ENCODE assay signal across 1 cellular context in genomic region chr1:37793773-37794371, GRCh38.
A peak's percentile ranks its signal among the peaks of the same experiment; 100 is the strongest.
TF ChIP-seq lines count a peak whose summit lies in the region.

A gene with protein sequence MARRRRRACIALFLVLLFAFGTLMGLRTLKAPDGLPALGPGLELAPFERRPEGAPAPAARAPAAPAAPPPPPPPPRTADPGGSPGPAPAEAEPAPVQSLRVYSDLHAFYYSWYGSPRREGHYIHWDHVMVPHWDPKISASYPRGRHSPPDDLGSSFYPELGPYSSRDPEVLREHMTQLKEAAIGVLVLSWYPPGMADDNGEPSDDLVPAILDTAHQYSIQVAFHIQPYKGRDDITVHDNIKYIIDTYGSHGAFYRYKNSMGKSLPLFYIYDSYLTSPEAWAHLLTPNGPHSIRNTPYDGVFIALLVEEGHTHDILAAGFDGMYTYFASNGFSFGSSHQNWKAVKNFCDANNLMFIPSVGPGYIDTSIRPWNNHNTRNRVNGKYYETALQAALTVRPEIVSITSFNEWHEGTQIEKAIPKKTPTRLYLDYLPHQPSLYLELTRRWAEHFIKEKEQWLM (plus strand): TSS chr1:37793847. CDS start chr1:37794183, 336 bp downstream.

TF ChIP-seq in K562, 482 proteins besides CTCF, POLR2A, EP300 and RAD21 (continued from another document and continues in another):
- TF ChIP-seq NFIX (CRISPR knock-in tag; IDR thresholded peaks at IDR 0.05; ENCODE audit: low read depth), result no peak
- no peak for TF ChIP-seq HDAC3 (IDR thresholded peaks at IDR 0.05; ENCODE audit: borderline replicate concordance, partially characterized antibody)
- no peak for TF ChIP-seq ZBTB7A (IDR thresholded peaks at IDR 0.05; ENCODE audit: borderline replicate concordance, control insufficient read depth, low read depth, low read length)
- TF ChIP-seq, protein P1, sequence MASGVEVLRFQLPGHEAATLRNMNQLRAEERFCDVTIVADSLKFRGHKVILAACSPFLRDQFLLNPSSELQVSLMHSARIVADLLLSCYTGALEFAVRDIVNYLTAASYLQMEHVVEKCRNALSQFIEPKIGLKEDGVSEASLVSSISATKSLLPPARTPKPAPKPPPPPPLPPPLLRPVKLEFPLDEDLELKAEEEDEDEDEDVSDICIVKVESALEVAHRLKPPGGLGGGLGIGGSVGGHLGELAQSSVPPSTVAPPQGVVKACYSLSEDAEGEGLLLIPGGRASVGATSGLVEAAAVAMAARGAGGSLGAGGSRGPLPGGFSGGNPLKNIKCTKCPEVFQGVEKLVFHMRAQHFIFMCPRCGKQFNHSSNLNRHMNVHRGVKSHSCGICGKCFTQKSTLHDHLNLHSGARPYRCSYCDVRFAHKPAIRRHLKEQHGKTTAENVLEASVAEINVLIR (CRISPR knock-in tag; IDR thresholded peaks at IDR 0.05), result no peak
- TF ChIP-seq NR2C2 (CRISPR knock-in tag; IDR thresholded peaks at IDR 0.05), result no peak
- TF ChIP-seq NR2C2 (tag; IDR thresholded peaks at IDR 0.05), result no peak
- TF ChIP-seq, protein P2, sequence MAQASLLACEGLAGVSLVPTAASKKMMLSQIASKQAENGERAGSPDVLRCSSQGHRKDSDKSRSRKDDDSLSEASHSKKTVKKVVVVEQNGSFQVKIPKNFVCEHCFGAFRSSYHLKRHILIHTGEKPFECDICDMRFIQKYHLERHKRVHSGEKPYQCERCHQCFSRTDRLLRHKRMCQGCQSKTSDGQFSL (CRISPR knock-in tag; IDR thresholded peaks at IDR 0.05), result peak; percentile 59
- TF ChIP-seq, protein P2 (tag; IDR thresholded peaks at IDR 0.05), result no peak
- no peak for TF ChIP-seq MAFF (IDR thresholded peaks at IDR 0.05; ENCODE audit: low read length)
- TF ChIP-seq CHD2 (IDR thresholded peaks at IDR 0.05; ENCODE audit: low read depth, low read length), result no peak
- TF ChIP-seq GABPB1 (CRISPR knock-in tag; IDR thresholded peaks at IDR 0.05), result 0 out of 2 replicates have a peak, but pooled peaks have one; percentile 5
- no peak for TF ChIP-seq KDM5B (IDR thresholded peaks at IDR 0.05; ENCODE audit: insufficient replicate concordance, low read depth, low read length)
- TF ChIP-seq ZNF785 (CRISPR knock-in tag; IDR thresholded peaks at IDR 0.05), result no peak
- no peak for TF ChIP-seq ZNF232 (CRISPR knock-in tag; IDR thresholded peaks at IDR 0.05)
- TF ChIP-seq NONO (IDR thresholded peaks at IDR 0.05; ENCODE audit: low read depth in 2 of 2, low read length in 1 of 2), result peak in 1 of 2 experiments; percentile 71; a peak in 1 of 4 replicates
- TF ChIP-seq MLX (CRISPR knock-in tag; conservative IDR thresholded peaks at IDR 0.05), result no peak
- TF ChIP-seq HMBOX1 (IDR thresholded peaks at IDR 0.05), result no peak
- TF ChIP-seq, protein P3, sequence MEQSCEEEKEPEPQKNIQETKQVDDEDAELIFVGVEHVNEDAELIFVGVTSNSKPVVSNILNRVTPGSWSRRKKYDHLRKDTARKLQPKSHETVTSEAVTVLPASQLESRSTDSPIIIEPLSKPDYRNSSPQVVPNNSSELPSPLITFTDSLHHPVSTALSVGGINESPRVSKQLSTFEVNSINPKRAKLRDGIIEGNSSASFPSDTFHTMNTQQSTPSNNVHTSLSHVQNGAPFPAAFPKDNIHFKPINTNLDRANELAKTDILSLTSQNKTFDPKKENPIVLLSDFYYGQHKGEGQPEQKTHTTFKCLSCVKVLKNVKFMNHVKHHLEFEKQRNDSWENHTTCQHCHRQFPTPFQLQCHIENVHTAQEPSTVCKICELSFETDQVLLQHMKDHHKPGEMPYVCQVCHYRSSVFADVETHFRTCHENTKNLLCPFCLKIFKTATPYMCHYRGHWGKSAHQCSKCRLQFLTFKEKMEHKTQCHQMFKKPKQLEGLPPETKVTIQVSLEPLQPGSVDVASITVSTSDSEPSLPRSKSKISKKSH (CRISPR knock-in tag; IDR thresholded peaks at IDR 0.05), result no peak
- peak; percentile 29; the same call in 1 of the 2 replicates for TF ChIP-seq ATF7 (IDR thresholded peaks at IDR 0.05)
- TF ChIP-seq SRSF9 (IDR thresholded peaks at IDR 0.05; ENCODE audit: borderline replicate concordance, low read depth, low read length), result no peak
- TF ChIP-seq, protein P4, sequence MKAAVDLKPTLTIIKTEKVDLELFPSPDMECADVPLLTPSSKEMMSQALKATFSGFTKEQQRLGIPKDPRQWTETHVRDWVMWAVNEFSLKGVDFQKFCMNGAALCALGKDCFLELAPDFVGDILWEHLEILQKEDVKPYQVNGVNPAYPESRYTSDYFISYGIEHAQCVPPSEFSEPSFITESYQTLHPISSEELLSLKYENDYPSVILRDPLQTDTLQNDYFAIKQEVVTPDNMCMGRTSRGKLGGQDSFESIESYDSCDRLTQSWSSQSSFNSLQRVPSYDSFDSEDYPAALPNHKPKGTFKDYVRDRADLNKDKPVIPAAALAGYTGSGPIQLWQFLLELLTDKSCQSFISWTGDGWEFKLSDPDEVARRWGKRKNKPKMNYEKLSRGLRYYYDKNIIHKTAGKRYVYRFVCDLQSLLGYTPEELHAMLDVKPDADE (conservative IDR thresholded peaks at IDR 0.05; ENCODE audit: control insufficient read depth, low read depth, low read length), result 0 out of 2 replicates have a peak, but pooled peaks have one; percentile 10
- TF ChIP-seq, protein P5, sequence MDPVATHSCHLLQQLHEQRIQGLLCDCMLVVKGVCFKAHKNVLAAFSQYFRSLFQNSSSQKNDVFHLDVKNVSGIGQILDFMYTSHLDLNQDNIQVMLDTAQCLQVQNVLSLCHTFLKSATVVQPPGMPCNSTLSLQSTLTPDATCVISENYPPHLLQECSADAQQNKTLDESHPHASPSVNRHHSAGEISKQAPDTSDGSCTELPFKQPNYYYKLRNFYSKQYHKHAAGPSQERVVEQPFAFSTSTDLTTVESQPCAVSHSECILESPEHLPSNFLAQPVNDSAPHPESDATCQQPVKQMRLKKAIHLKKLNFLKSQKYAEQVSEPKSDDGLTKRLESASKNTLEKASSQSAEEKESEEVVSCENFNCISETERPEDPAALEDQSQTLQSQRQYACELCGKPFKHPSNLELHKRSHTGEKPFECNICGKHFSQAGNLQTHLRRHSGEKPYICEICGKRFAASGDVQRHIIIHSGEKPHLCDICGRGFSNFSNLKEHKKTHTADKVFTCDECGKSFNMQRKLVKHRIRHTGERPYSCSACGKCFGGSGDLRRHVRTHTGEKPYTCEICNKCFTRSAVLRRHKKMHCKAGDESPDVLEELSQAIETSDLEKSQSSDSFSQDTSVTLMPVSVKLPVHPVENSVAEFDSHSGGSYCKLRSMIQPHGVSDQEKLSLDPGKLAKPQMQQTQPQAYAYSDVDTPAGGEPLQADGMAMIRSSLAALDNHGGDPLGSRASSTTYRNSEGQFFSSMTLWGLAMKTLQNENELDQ (CRISPR knock-in tag; IDR thresholded peaks at IDR 0.05; ENCODE audit: borderline replicate concordance), result no peak
- TF ChIP-seq CC2D1A (IDR thresholded peaks at IDR 0.05), result no peak
- TF ChIP-seq, protein P6, sequence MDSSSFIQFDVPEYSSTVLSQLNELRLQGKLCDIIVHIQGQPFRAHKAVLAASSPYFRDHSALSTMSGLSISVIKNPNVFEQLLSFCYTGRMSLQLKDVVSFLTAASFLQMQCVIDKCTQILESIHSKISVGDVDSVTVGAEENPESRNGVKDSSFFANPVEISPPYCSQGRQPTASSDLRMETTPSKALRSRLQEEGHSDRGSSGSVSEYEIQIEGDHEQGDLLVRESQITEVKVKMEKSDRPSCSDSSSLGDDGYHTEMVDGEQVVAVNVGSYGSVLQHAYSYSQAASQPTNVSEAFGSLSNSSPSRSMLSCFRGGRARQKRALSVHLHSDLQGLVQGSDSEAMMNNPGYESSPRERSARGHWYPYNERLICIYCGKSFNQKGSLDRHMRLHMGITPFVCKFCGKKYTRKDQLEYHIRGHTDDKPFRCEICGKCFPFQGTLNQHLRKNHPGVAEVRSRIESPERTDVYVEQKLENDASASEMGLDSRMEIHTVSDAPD (CRISPR knock-in tag; IDR thresholded peaks at IDR 0.05), result no peak
- peak; percentile 51; the same call in 1 of the 2 replicates for TF ChIP-seq L3MBTL2 (IDR thresholded peaks at IDR 0.05)
- TF ChIP-seq, protein P7, sequence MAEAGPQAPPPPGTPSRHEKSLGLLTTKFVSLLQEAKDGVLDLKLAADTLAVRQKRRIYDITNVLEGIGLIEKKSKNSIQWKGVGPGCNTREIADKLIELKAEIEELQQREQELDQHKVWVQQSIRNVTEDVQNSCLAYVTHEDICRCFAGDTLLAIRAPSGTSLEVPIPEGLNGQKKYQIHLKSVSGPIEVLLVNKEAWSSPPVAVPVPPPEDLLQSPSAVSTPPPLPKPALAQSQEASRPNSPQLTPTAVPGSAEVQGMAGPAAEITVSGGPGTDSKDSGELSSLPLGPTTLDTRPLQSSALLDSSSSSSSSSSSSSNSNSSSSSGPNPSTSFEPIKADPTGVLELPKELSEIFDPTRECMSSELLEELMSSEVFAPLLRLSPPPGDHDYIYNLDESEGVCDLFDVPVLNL (CRISPR knock-in tag; IDR thresholded peaks at IDR 0.05; ENCODE audit: low read depth), result no peak
- peak; percentile 56 for TF ChIP-seq POLR2G (IDR thresholded peaks at IDR 0.05; ENCODE audit: low read depth, low read length)
- TF ChIP-seq RNF2 (IDR thresholded peaks at IDR 0.05), result no peak
- TF ChIP-seq ZNF165 (CRISPR knock-in tag; IDR thresholded peaks at IDR 0.05; ENCODE audit: borderline replicate concordance), result no peak
- TF ChIP-seq, protein P8, sequence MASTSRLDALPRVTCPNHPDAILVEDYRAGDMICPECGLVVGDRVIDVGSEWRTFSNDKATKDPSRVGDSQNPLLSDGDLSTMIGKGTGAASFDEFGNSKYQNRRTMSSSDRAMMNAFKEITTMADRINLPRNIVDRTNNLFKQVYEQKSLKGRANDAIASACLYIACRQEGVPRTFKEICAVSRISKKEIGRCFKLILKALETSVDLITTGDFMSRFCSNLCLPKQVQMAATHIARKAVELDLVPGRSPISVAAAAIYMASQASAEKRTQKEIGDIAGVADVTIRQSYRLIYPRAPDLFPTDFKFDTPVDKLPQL (IDR thresholded peaks at IDR 0.05; ENCODE audit: extremely low read depth, insufficient read length), result no peak
- TF ChIP-seq TFAP4 (CRISPR knock-in tag; IDR thresholded peaks at IDR 0.05; ENCODE audit: borderline replicate concordance), result peak; percentile 43; the same call in 1 of the 2 replicates
- no peak for TF ChIP-seq CREBBP (IDR thresholded peaks at IDR 0.05; ENCODE audit: low read depth, low read length)
- TF ChIP-seq, protein P9, sequence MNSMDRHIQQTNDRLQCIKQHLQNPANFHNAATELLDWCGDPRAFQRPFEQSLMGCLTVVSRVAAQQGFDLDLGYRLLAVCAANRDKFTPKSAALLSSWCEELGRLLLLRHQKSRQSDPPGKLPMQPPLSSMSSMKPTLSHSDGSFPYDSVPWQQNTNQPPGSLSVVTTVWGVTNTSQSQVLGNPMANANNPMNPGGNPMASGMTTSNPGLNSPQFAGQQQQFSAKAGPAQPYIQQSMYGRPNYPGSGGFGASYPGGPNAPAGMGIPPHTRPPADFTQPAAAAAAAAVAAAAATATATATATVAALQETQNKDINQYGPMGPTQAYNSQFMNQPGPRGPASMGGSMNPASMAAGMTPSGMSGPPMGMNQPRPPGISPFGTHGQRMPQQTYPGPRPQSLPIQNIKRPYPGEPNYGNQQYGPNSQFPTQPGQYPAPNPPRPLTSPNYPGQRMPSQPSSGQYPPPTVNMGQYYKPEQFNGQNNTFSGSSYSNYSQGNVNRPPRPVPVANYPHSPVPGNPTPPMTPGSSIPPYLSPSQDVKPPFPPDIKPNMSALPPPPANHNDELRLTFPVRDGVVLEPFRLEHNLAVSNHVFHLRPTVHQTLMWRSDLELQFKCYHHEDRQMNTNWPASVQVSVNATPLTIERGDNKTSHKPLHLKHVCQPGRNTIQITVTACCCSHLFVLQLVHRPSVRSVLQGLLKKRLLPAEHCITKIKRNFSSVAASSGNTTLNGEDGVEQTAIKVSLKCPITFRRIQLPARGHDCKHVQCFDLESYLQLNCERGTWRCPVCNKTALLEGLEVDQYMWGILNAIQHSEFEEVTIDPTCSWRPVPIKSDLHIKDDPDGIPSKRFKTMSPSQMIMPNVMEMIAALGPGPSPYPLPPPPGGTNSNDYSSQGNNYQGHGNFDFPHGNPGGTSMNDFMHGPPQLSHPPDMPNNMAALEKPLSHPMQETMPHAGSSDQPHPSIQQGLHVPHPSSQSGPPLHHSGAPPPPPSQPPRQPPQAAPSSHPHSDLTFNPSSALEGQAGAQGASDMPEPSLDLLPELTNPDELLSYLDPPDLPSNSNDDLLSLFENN (IDR thresholded peaks at IDR 0.05; ENCODE audit: low read depth in 2 of 2, low read length in 2 of 2), result no peak
- TF ChIP-seq, protein P10, sequence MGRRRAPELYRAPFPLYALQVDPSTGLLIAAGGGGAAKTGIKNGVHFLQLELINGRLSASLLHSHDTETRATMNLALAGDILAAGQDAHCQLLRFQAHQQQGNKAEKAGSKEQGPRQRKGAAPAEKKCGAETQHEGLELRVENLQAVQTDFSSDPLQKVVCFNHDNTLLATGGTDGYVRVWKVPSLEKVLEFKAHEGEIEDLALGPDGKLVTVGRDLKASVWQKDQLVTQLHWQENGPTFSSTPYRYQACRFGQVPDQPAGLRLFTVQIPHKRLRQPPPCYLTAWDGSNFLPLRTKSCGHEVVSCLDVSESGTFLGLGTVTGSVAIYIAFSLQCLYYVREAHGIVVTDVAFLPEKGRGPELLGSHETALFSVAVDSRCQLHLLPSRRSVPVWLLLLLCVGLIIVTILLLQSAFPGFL (CRISPR knock-in tag; IDR thresholded peaks at IDR 0.05), result no peak
- TF ChIP-seq MAFG (tag; conservative IDR thresholded peaks at IDR 0.05), result no peak
- no peak for TF ChIP-seq BACH1 (tag; IDR thresholded peaks at IDR 0.05)
- TF ChIP-seq NCOA6 (IDR thresholded peaks at IDR 0.05), result no peak
- no peak for TF ChIP-seq ZNF12 (CRISPR knock-in tag; IDR thresholded peaks at IDR 0.05)
- no peak for TF ChIP-seq MCM7 (IDR thresholded peaks at IDR 0.05)
- TF ChIP-seq ZNF134 (CRISPR knock-in tag; conservative IDR thresholded peaks at IDR 0.05), result no peak
- TF ChIP-seq GATAD2A (IDR thresholded peaks at IDR 0.05), result no peak
- TF ChIP-seq THRAP3 (IDR thresholded peaks at IDR 0.05; ENCODE audit: borderline replicate concordance), result no peak
- no peak for TF ChIP-seq ZNF75A (CRISPR knock-in tag; IDR thresholded peaks at IDR 0.05)
- no peak for TF ChIP-seq ILK (tag; IDR thresholded peaks at IDR 0.05; ENCODE audit: borderline replicate concordance, low read depth)
